ENCODE assay signal across 1 cellular context in genomic region chr11:63944987-63945386, GRCh38.
TF ChIP-seq lines count a peak whose summit lies in the region.

No MANE protein-coding gene starts in this region.

TF ChIP-seq in H1, 55 proteins besides CTCF, POLR2A, EP300 and RAD21:
- TF ChIP-seq FOSL1 (IDR thresholded peaks at IDR 0.05; ENCODE audit: insufficient read depth, low read depth, low read length) (no peak), CBX8 (IDR thresholded peaks at IDR 0.05; ENCODE audit: borderline replicate concordance, low read depth, low read length) (no peak), BRCA1 (IDR thresholded peaks at IDR 0.05; ENCODE audit: low read depth, low read length) (no peak)
